Comparison of ENCODE assay signal across 8 cellular contexts in genomic region chr3:189272500-189273119, GRCh38.
DNase-seq lines count a peak whose midpoint lies in the region; ATAC-seq and TF ChIP-seq lines count a peak whose summit lies in the region.

No MANE protein-coding gene starts in this region.

- H3K4me1 ChIP-seq in GM23338 (ENCODE audit: insufficient read depth) (no peaks in the 10 kb centered on the region), right cardiac atrium (ENCODE audit: control insufficient read depth, insufficient read depth, low read length) (no peaks in the 10 kb centered on the region)

- H3K27me3 Mint-ChIP-seq in GM23338 (ENCODE audit: insufficient read depth, low read depth, poor library complexity), result peaks cover 2% of the 10 kb centered on the region

- H3K79me2 ChIP-seq in GM23338 (replicated peaks; ENCODE audit: insufficient read depth), result no peaks in the 10 kb centered on the region

- H3K4me2 ChIP-seq in GM23338, result no peak overlapping the region

- H3K9me2 ChIP-seq in GM23338 (ENCODE audit: insufficient read depth), result no peaks in the 10 kb centered on the region

- 55% methylated on average over 4 of the region's 4 CpGs for WGBS in right cardiac atrium

- no peaks in the 10 kb centered on the region for H3K27me3 ChIP-seq in GM23338 (ENCODE audit: insufficient read depth)
- no peaks in the 10 kb centered on the region for H3K27me3 ChIP-seq in right cardiac atrium (ENCODE audit: control insufficient read depth, insufficient read depth)

- H3K9me3 ChIP-seq in right cardiac atrium (ENCODE audit: control insufficient read depth, low read length), result no peaks in the 10 kb centered on the region

- no peak overlapping the region for H3K27ac ChIP-seq in C4-2B
- no peak overlapping the region for H3K27ac ChIP-seq in GM23338 (ENCODE audit: low read depth)
- H3K27ac ChIP-seq in right cardiac atrium (ENCODE audit: low read length), result no peak overlapping the region

- H4K20me1 ChIP-seq in GM23338 (replicated peaks; ENCODE audit: insufficient read depth), result no peaks in the 10 kb centered on the region

- no peak overlapping the region for H2AFZ ChIP-seq in GM23338

- intact Hi-C loops in posterior cingulate gyrus (cut with DNase I) (no loop called here), right cardiac atrium (cut with DNase I) (loop anchor here in 3 of 4 donors (5.0 to 10.0 kb wide), 3 partner anchors 672 to 682 kb away; no protein-coding TSS in a partner anchor)

- DNase-seq in GM23338 (ENCODE audit: low spot score) (peak; percentile 75), NOMO-1 treated with DMSO at 0.1 percent for 48 hours (lab: John Stamatoyannopoulos, UW; ENCODE audit: unreplicated experiment) (peak; percentile 70), fibroblast of pulmonary artery (ENCODE audit: low read depth) (no peak), posterior cingulate gyrus (no peak), right cardiac atrium (no peak), middle frontal gyrus (ENCODE audit: extremely low spot score, low spot score) (no peak)

- no peak overlapping the region for H3K27ac Mint-ChIP-seq in GM23338

- H3K9me3 Mint-ChIP-seq in GM23338, result no peaks in the 10 kb centered on the region

- H3F3A ChIP-seq in GM23338 (replicated peaks; ENCODE audit: low read depth), result no peaks in the 10 kb centered on the region

- H3K4me1 Mint-ChIP-seq in GM23338, result peaks cover 2% of the 10 kb centered on the region; the same call in 2 of the 3 replicates

- ATAC-seq in GM23338 (peak; percentile 93), right cardiac atrium (no peak), GM18870 (IDR thresholded peaks at IDR 0.05; ENCODE audit: unreplicated experiment) (no peak)

- H3K36me3 ChIP-seq in GM23338 (ENCODE audit: insufficient read depth), result no peaks in the 10 kb centered on the region

- H3K36me3 Mint-ChIP-seq in GM23338 (ENCODE audit: low read depth), result no peaks in the 10 kb centered on the region

- no peak overlapping the region for H3K4me3 Mint-ChIP-seq in GM23338

- TF ChIP-seq CTCF in C4-2B (conservative IDR thresholded peaks at IDR 0.05), result peak; percentile 71
- TF ChIP-seq CTCF in GM23338 (conservative IDR thresholded peaks at IDR 0.05; ENCODE audit: low read depth in 2 of 2), result peak; percentile 70 to 82
- TF ChIP-seq CTCF in fibroblast of pulmonary artery (IDR thresholded peaks at IDR 0.05; ENCODE audit: low read length, missing control alignments), result peak; percentile 32

- H3K4me3 ChIP-seq in GM23338, result no peak overlapping the region
- H3K4me3 ChIP-seq in fibroblast of pulmonary artery (replicated peaks; ENCODE audit: low read depth, low read length), result no peak overlapping the region
- no peak overlapping the region for H3K4me3 ChIP-seq in right cardiac atrium (ENCODE audit: low read length)

TF ChIP-seq in GM23338, 12 proteins besides CTCF, POLR2A, EP300 and RAD21:
- no peak for TF ChIP-seq REST (IDR thresholded peaks at IDR 0.05; ENCODE audit: unreplicated experiment)
- no peak for TF ChIP-seq JUNB (IDR thresholded peaks at IDR 0.05; ENCODE audit: unreplicated experiment)
- no peak for TF ChIP-seq ETS1 (IDR thresholded peaks at IDR 0.05)

Comparison
In these comparisons a context has a peak if more than half of its experiments do, and no peak if none do; other contexts are left out.
1. DNase-seq: peak in GM23338 (single experiment) and NOMO-1 treated with DMSO at 0.1 percent for 48 hours (single experiment); none in fibroblast of pulmonary artery (single experiment), posterior cingulate gyrus (0 of 10), right cardiac atrium (0 of 3) and middle frontal gyrus (single experiment).
2. Peak in every context shown above with its lines, with median percentiles within 50 percentile points of each other: CTCF ChIP-seq.